In the genomic region with DNA sequence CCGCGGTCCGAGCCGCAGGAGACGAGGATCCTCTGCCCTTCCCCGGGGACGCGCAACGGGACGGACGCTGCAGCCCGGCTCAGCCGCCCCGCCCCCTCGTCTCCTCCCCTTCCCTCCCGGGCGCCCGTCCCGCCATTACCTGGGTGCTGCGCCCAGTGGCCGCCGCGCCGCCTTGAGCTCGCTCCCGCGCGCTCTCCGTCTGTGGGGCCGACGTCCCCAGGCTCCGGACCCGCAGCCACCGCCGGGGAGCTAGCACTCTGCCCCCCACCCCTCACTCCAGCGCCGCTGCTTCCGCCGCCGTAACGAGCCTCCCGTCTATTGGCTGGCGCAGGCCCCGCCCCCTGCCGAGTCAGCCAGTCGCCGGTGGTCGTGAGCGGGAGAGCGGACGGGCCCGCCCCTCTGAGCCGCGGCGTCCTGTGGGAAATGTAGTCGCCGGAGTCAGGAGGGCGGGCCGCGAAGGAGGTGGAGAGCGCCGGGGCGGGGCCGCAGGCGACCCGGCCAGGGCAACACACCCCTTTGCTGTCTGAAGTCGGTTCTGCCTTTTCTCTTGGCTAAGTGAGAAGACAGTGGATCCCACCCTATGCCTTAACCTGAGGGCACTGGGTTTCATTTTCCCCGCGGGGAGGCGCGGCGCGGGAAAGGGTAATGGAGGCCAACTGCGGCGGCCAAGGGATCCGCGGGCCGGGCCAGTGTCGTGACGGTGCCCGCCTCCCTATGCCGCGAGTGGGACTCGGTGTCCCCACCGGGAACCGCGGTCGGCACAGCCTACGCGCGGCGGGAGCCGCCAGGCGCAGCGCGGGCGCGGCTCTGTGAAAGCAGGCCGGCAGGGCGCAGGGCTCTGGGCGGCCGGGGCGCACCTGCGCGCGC, we compare ENCODE assay signal across 8 cellular contexts. TPM values are rescaled to one million over a fixed set of nuclear protein-coding genes. Genes with fewer than 3 reads are reported as not detected.
A peak's percentile ranks its signal among the peaks of the same experiment; 100 is the strongest.
DNase-seq lines count a peak whose midpoint lies in the region; ATAC-seq, FAIRE-seq and TF ChIP-seq lines count a peak whose summit lies in the region.

Gene SAP130 (minus strand): TSS at position 259 of the 867 bp plus-strand sequence. CDS start 1,767 bp downstream, outside the sequence.

- ATAC-seq in GM19023 (IDR thresholded peaks at IDR 0.05; ENCODE audit: unreplicated experiment), result peak; percentile 80
- ATAC-seq in HG03196 (IDR thresholded peaks at IDR 0.05; ENCODE audit: unreplicated experiment), result peak; percentile 83

- H3K36me3 ChIP-seq in bronchial epithelial cell (ENCODE audit: control insufficient read depth, insufficient read depth, low read length) (no peaks in the 10 kb centered on the region), small intestine (ENCODE audit: control insufficient read depth in 2 of 2, insufficient read depth in 2 of 2, low read length in 2 of 2) (no peaks in the 10 kb centered on the region)

- H3K27me3 ChIP-seq in bronchial epithelial cell (ENCODE audit: control insufficient read depth, insufficient read depth, low read length), result no peaks in the 10 kb centered on the region
- H3K27me3 ChIP-seq in small intestine (ENCODE audit: control insufficient read depth in 2 of 2, insufficient read depth in 2 of 2, low read length in 2 of 2), result no peaks in the 10 kb centered on the region

- 0 to 1% (median 0%) methylated on average over 93 to 106 of the region's 106 CpGs for WGBS in small intestine, 3 donors

- H3K4me3 ChIP-seq in WI38 (ENCODE audit: low read depth, low read length) (peak within 1 kb of the TSS; percentile 85), bronchial epithelial cell (ENCODE audit: low read depth, low read length) (peak within 1 kb of the TSS; percentile 98), small intestine (ENCODE audit: low read depth in 1 of 2, low read length in 2 of 2) (peak within 1 kb of the TSS; percentile 91 to 99)

- peak within 1 kb of the TSS; percentile 95 to 99 for H3K27ac ChIP-seq in small intestine (ENCODE audit: low read depth in 1 of 2, low read length in 1 of 2)

- H3K4me1 ChIP-seq in small intestine (ENCODE audit: control insufficient read depth in 2 of 2, insufficient read depth in 1 of 2, low read depth in 1 of 2, low read length in 1 of 2), result peaks cover 0 to 2% of the 10 kb centered on the region in 2 donors

- FAIRE-seq in bronchial epithelial cell (lab: Jason Lieb, UNC) (no peak), small intestine (lab: Jason Lieb, UNC) (no peak)

- no peaks in the 10 kb centered on the region for H3K9me3 ChIP-seq in small intestine (ENCODE audit: control insufficient read depth, low read depth)

- no peak for TF ChIP-seq CTCF in AG09319 (IDR thresholded peaks at IDR 0.05; ENCODE audit: low read depth, low read length)
- TF ChIP-seq CTCF in WI38 (IDR thresholded peaks at IDR 0.05; ENCODE audit: low read depth, low read length), result no peak
- no peak for TF ChIP-seq CTCF in bronchial epithelial cell (IDR thresholded peaks at IDR 0.05; ENCODE audit: insufficient read depth, low read length, severe bottlenecking)

- peak; percentile 83 for DNase-seq in AG09319 (ENCODE audit: extremely low read depth, low read depth)
- peak; percentile 94 for DNase-seq in NCI-H226
- DNase-seq in bronchial epithelial cell (ENCODE audit: low read depth), result peak; percentile 80
- peak; percentile 99 for DNase-seq in iPS-NIHi11 (ENCODE audit: low spot score)
- peak; percentile 97 for DNase-seq in small intestine

RNA-seq across cellular contexts. Expression of gene SAP130, which starts in this region (rescaled TPM):
- total RNA-seq in bronchial epithelial cell, result 1.6 and 3.6 TPM in 2 replicates
- 1 to 10 TPM; 7.0 to 8.0 (median 7.6) TPM for polyA plus RNA-seq in small intestine

Comparison
In these comparisons a context has a peak if more than half of its experiments do, and no peak if none do; other contexts are left out.
1. Peak in every context shown above with its lines: DNase-seq, ATAC-seq, H3K4me3 ChIP-seq and H3K27ac ChIP-seq.